21 cellular contexts compared by ENCODE assay signal in genomic region chr20:7966176-7966575, GRCh38. TPM values are rescaled to one million over a fixed set of nuclear protein-coding genes. Genes with fewer than 3 reads are reported as not detected.
"Had no signal": no experiment of that assay in that cellular context is flagged by ENCODE, and none has a peak within 500 bp of the region (broad histone marks: within the 10 kb centered on the region; RNA-seq: fewer than 3 reads in every experiment).

No MANE protein-coding gene starts in this region.

- H3K36me3 ChIP-seq: heart left ventricle, neutrophil, right lobe of liver, tibial artery, upper lobe of left lung, uterus had no signal

- H3K9me3 ChIP-seq: heart left ventricle, mucosa of descending colon, neutrophil, psoas muscle, right lobe of liver, tibial artery, upper lobe of left lung, uterus had no signal

- H3K27me3 ChIP-seq: heart left ventricle, right lobe of liver, tibial artery, upper lobe of left lung, uterus had no signal

- H3K4me3 ChIP-seq: heart left ventricle, mucosa of descending colon, psoas muscle, right lobe of liver, tibial artery, upper lobe of left lung, uterus had no signal

- H3K4me1 ChIP-seq: heart left ventricle, psoas muscle, right lobe of liver, tibial artery, upper lobe of left lung, uterus had no signal

- ATAC-seq: heart left ventricle; mucosa of descending colon; naive thymus-derived CD8-positive, alpha-beta T cell; psoas muscle; stimulated activated memory B cell treated with anti-CD40 and anti-IgM and Interleukin-4, amounts not matched to agents 10 μg/mL and 1 μg/mL and 100 μg/mL, for 72 hours had no signal

- DNase-seq: dermis blood vessel endothelial cell; heart left ventricle; hippocampal formation; kidney glomerular epithelial cell; mucosa of descending colon; naive thymus-derived CD8-positive, alpha-beta T cell; psoas muscle; retina; right lobe of liver; stimulated activated CD4-positive, alpha-beta T cell treated with anti-CD3 and anti-CD28 coated beads, Interleukin-4, amount 100 ng/mL, for 24 hours; tibial artery; upper lobe of left lung; uterus had no signal

RNA-seq across cellular contexts. Expression of gene HAO1, which starts 25.9 kb away (rescaled TPM):
- total RNA-seq: dermis blood vessel endothelial cell; epithelial cell of proximal tubule; glomerular endothelial cell; lung microvascular endothelial cell; mucosa of descending colon; naive thymus-derived CD8-positive, alpha-beta T cell; osteoblast; psoas muscle; temporal lobe; uterus had no signal
- polyA plus RNA-seq: heart left ventricle; naive thymus-derived CD8-positive, alpha-beta T cell; neural cell; psoas muscle had no signal
